20 cellular contexts compared by ENCODE assay signal in the genomic region with DNA sequence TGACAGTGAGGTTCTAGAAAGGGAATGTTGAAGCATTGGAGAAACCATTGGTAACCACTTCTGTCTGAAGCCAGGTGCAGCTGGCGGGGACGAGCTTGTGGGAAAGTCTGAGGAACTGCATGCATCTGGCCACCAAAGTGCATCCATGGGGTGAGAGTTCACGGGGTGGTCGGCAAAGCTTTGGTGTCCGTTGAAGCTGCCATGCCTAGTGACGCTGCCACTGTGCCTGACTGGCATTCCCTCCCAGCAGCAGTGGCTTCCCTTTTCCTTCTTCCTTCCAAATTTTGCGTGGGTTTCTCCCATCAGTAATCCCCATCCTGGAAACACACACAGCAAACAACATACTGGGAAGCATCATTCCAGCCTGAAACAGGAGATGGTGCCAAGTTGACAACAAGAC.
DNase-seq lines count a peak whose midpoint lies in the region; ATAC-seq and TF ChIP-seq lines count a peak whose summit lies in the region.
"Had no signal": no experiment of that assay in that cellular context is flagged by ENCODE, and none has a peak within 500 bp of the region (broad histone marks: within the 10 kb centered on the region; RNA-seq: fewer than 3 reads in every experiment).

No MANE protein-coding gene starts in this region.

- H4K8ac ChIP-seq in neuronal stem cell (ENCODE audit: low read depth, low read length), result no peak overlapping the region

- peak; percentile 11 for DNase-seq in activated CD8-positive, alpha-beta memory T cell treated with anti-CD3 and anti-CD28 coated beads, Interleukin-2, amount 10 ng/mL, durations not matched to agents 7 days and 5 days
- no peak for DNase-seq in activated CD8-positive, alpha-beta memory T cell treated with anti-CD3 and anti-CD28 coated beads, Interleukin-2, amount 50 U/mL, for 48 hours
- peak; percentile 13 for DNase-seq in lung (ENCODE audit: low spot score)
- no peak for DNase-seq in neuronal stem cell (ENCODE audit: low spot score)
- DNase-seq in vagina (ENCODE audit: extremely low spot score in 2 of 2), result peak; percentile 49 to 67
- DNase-seq in stimulated activated effector memory CD8-positive, alpha-beta T cell treated with anti-CD3 and anti-CD28 coated beads, Interleukin-12 subunit alpha, Interleukin-12 subunit beta, amount 100 ng/mL, for 72 hours (ENCODE audit: low spot score in 2 of 2), result no peak
- no peak for DNase-seq in hypothalamus (lab: John Stamatoyannopoulos, UW)
- DNase-seq in testis, result no peak
- DNase-seq: 8988T; ACHN; BE2C; C1 segment of cervical spinal cord; CD4-positive, alpha-beta memory T cell; CD4-positive, CD25-positive, alpha-beta regulatory T cell; CD8-positive, alpha-beta memory T cell; COR-L47; DMS79 treated with DMSO at 0.1 percent for 48 hours; GF-D8 had no signal

- TF ChIP-seq POLR2A in vagina (IDR thresholded peaks at IDR 0.05) (no peak), testis (IDR thresholded peaks at IDR 0.05) (no peak)

- intact Hi-C loops in vagina (cut with DNase I) (no loop called here), testis (cut with DNase I; ENCODE audit: low total_unique reads) (no loop called here)

- H3K4me3 Mint-ChIP-seq in activated CD8-positive, alpha-beta memory T cell treated with anti-CD3 and anti-CD28 coated beads, Interleukin-2, amount 10 ng/mL, durations not matched to agents 7 days and 5 days, result no peak overlapping the region
- no peak overlapping the region for H3K4me3 Mint-ChIP-seq in stimulated activated effector memory CD8-positive, alpha-beta T cell treated with anti-CD3 and anti-CD28 coated beads, Interleukin-12 subunit alpha, Interleukin-12 subunit beta, amount 100 ng/mL, for 72 hours
- H3K4me3 Mint-ChIP-seq: CD14-positive monocyte; CD4-positive, alpha-beta memory T cell; CD4-positive, CD25-positive, alpha-beta regulatory T cell; CD8-positive, alpha-beta memory T cell had no signal

- H3K27me3 ChIP-seq in lung (ENCODE audit: control insufficient read depth, insufficient read depth) (no peaks in the 10 kb centered on the region), neuronal stem cell (ENCODE audit: control insufficient read depth in 3 of 3, insufficient read depth in 3 of 3, low read depth in 1 of 3, low read length in 3 of 3) (peaks cover 0 to 10% (median 0%) of the 10 kb centered on the region in 3 experiments), vagina (no peaks in the 10 kb centered on the region), testis (no peaks in the 10 kb centered on the region)
- H3K27me3 ChIP-seq: BE2C, BLaER1 had no signal

- no peaks in the 10 kb centered on the region for H3K79me1 ChIP-seq in neuronal stem cell (ENCODE audit: low read depth, low read length)

- peaks cover 0 to 3% of the 10 kb centered on the region in 2 donors for H3K9me3 ChIP-seq in lung (ENCODE audit: control insufficient read depth in 2 of 2, insufficient read depth in 1 of 2, low read length in 1 of 2)
- peaks cover 0 to 2% of the 10 kb centered on the region in 2 donors for H3K9me3 ChIP-seq in neuronal stem cell (replicated peaks in 1 of 2; ENCODE audit: control insufficient read depth in 2 of 2, insufficient read depth in 1 of 2, low read depth in 1 of 2, low read length in 2 of 2)
- H3K9me3 ChIP-seq in vagina, result no peaks in the 10 kb centered on the region
- H3K9me3 ChIP-seq in testis, result no peaks in the 10 kb centered on the region
- H3K9me3 ChIP-seq: BE2C had no signal

- H3K27me3 Mint-ChIP-seq in activated CD8-positive, alpha-beta memory T cell treated with anti-CD3 and anti-CD28 coated beads, Interleukin-2, amount 10 ng/mL, durations not matched to agents 7 days and 5 days, result peaks cover 4% of the 10 kb centered on the region

- H3K27ac ChIP-seq in lung (ENCODE audit: low read depth in 1 of 2, low read length in 1 of 2), result no peak overlapping the region
- no peak overlapping the region for H3K27ac ChIP-seq in neuronal stem cell (replicated peaks; ENCODE audit: low read length)
- H3K27ac ChIP-seq in vagina, result no peak overlapping the region
- H3K27ac ChIP-seq in testis, result no peak overlapping the region
- H3K27ac ChIP-seq: BLaER1 had no signal

- H3K9ac ChIP-seq in neuronal stem cell (ENCODE audit: low read depth, low read length, poor library complexity), result no peak overlapping the region
- H3K9ac ChIP-seq: BLaER1 had no signal

- H2BK15ac ChIP-seq in neuronal stem cell (ENCODE audit: low read length), result no peak overlapping the region

- no peak for ATAC-seq in activated CD8-positive, alpha-beta memory T cell treated with anti-CD3 and anti-CD28 coated beads, Interleukin-2, amount 10 ng/mL, durations not matched to agents 7 days and 5 days
- no peak for ATAC-seq in lung (ENCODE audit: insufficient read depth, low FRiP score)
- ATAC-seq in stimulated activated effector memory CD8-positive, alpha-beta T cell treated with anti-CD3 and anti-CD28 coated beads, Interleukin-12 subunit alpha, Interleukin-12 subunit beta, amount 100 ng/mL, for 72 hours, result no peak

- H2BK5ac ChIP-seq in neuronal stem cell (ENCODE audit: low read length), result no peak overlapping the region

- CTCF ChIA-PET in activated CD8-positive, alpha-beta memory T cell treated with anti-CD3 and anti-CD28 coated beads, Interleukin-2, amount 10 ng/mL, durations not matched to agents 7 days and 5 days (lab: Charles Lee), result no interaction called here

- H3K23ac ChIP-seq in neuronal stem cell (ENCODE audit: low read depth, low read length, poor library complexity), result no peak overlapping the region

- no peak overlapping the region for H2AK5ac ChIP-seq in neuronal stem cell (ENCODE audit: low read depth, low read length)

- peak overlapping the region; percentile 59 for H3K18ac ChIP-seq in neuronal stem cell (ENCODE audit: low read length)

- H2BK120ac ChIP-seq in neuronal stem cell (ENCODE audit: low read depth, low read length), result no peak overlapping the region

- TF ChIP-seq CTCF in lung (IDR thresholded peaks at IDR 0.05; ENCODE audit: control extremely low read depth, extremely low read depth) (no peak), vagina (IDR thresholded peaks at IDR 0.05) (no peak), testis (IDR thresholded peaks at IDR 0.05) (no peak)

- H2AFZ ChIP-seq in neuronal stem cell (ENCODE audit: low read length), result no peak overlapping the region

- no peak overlapping the region for H3K14ac ChIP-seq in neuronal stem cell (ENCODE audit: low read length)

- H3K36me3 ChIP-seq in lung (ENCODE audit: control insufficient read depth in 2 of 2, insufficient read depth in 2 of 2, low read length in 2 of 2), result no peaks in the 10 kb centered on the region
- no peaks in the 10 kb centered on the region for H3K36me3 ChIP-seq in neuronal stem cell (replicated peaks in 1 of 2; ENCODE audit: control insufficient read depth in 2 of 2, insufficient read depth in 2 of 2, low read length in 2 of 2)
- no peaks in the 10 kb centered on the region for H3K36me3 ChIP-seq in vagina
- H3K36me3 ChIP-seq in testis (ENCODE audit: low read depth, missing control alignments), result no peaks in the 10 kb centered on the region
- H3K36me3 ChIP-seq: BE2C, BLaER1 had no signal

- H3K4me1 ChIP-seq in lung (ENCODE audit: control insufficient read depth in 2 of 2, insufficient read depth in 2 of 2, low read length in 2 of 2) (no peaks in the 10 kb centered on the region), neuronal stem cell (ENCODE audit: control insufficient read depth in 2 of 2, insufficient read depth in 1 of 2, low read depth in 1 of 2, low read length in 2 of 2) (no peaks in the 10 kb centered on the region), vagina (no peaks in the 10 kb centered on the region), testis (no peaks in the 10 kb centered on the region)
- H3K4me1 ChIP-seq: BE2C had no signal

- H3K4me2 ChIP-seq in neuronal stem cell (ENCODE audit: insufficient read depth, low read length, poor library complexity, severe bottlenecking), result no peak overlapping the region
- H3K4me2 ChIP-seq: BLaER1 had no signal

- no peak overlapping the region for H2BK12ac ChIP-seq in neuronal stem cell (ENCODE audit: low read length)

- H3K27ac Mint-ChIP-seq in activated CD8-positive, alpha-beta memory T cell treated with anti-CD3 and anti-CD28 coated beads, Interleukin-2, amount 10 ng/mL, durations not matched to agents 7 days and 5 days, result no peak overlapping the region
- no peak overlapping the region for H3K27ac Mint-ChIP-seq in stimulated activated effector memory CD8-positive, alpha-beta T cell treated with anti-CD3 and anti-CD28 coated beads, Interleukin-12 subunit alpha, Interleukin-12 subunit beta, amount 100 ng/mL, for 72 hours
- H3K27ac Mint-ChIP-seq: CD4-positive, alpha-beta memory T cell; CD4-positive, CD25-positive, alpha-beta regulatory T cell; CD8-positive, alpha-beta memory T cell had no signal

- H3K4me3 ChIP-seq in lung, result no peak overlapping the region
- no peak overlapping the region for H3K4me3 ChIP-seq in neuronal stem cell (ENCODE audit: low read length in 2 of 2)
- H3K4me3 ChIP-seq in vagina, result no peak overlapping the region
- H3K4me3 ChIP-seq in testis, result no peak overlapping the region
- H3K4me3 ChIP-seq: BLaER1 had no signal

- H3K4ac ChIP-seq in neuronal stem cell (ENCODE audit: low read length), result no peak overlapping the region

- WGBS in lung, 2 donors, result 93 to 98% methylated on average over 7 of the region's 7 CpGs
- no CpG with 5 or more reads among the region's 7 CpGs for WGBS in neuronal stem cell (ENCODE audit: extremely low coverage in 2 of 2, insufficient read length in 2 of 2, insufficient replicate concordance in 1 of 2), 2 donors
- 87 to 94% methylated on average over 7 of the region's 7 CpGs for WGBS in testis, 2 donors

- H3K36me3 Mint-ChIP-seq in activated CD8-positive, alpha-beta memory T cell treated with anti-CD3 and anti-CD28 coated beads, Interleukin-2, amount 10 ng/mL, durations not matched to agents 7 days and 5 days, result no peaks in the 10 kb centered on the region
- no peaks in the 10 kb centered on the region for H3K36me3 Mint-ChIP-seq in stimulated activated effector memory CD8-positive, alpha-beta T cell treated with anti-CD3 and anti-CD28 coated beads, Interleukin-12 subunit alpha, Interleukin-12 subunit beta, amount 100 ng/mL, for 72 hours
- H3K36me3 Mint-ChIP-seq: CD14-positive monocyte; CD4-positive, alpha-beta memory T cell; CD4-positive, CD25-positive, alpha-beta regulatory T cell had no signal

- H3K4me1 Mint-ChIP-seq in activated CD8-positive, alpha-beta memory T cell treated with anti-CD3 and anti-CD28 coated beads, Interleukin-2, amount 10 ng/mL, durations not matched to agents 7 days and 5 days, result no peaks in the 10 kb centered on the region
- no peaks in the 10 kb centered on the region for H3K4me1 Mint-ChIP-seq in stimulated activated effector memory CD8-positive, alpha-beta T cell treated with anti-CD3 and anti-CD28 coated beads, Interleukin-12 subunit alpha, Interleukin-12 subunit beta, amount 100 ng/mL, for 72 hours
- H3K4me1 Mint-ChIP-seq: CD14-positive monocyte; CD4-positive, alpha-beta memory T cell; CD4-positive, CD25-positive, alpha-beta regulatory T cell; CD8-positive, alpha-beta memory T cell had no signal

- H3K9me3 Mint-ChIP-seq in activated CD8-positive, alpha-beta memory T cell treated with anti-CD3 and anti-CD28 coated beads, Interleukin-2, amount 10 ng/mL, durations not matched to agents 7 days and 5 days (ENCODE audit: low read depth), result no peaks in the 10 kb centered on the region
- no peaks in the 10 kb centered on the region for H3K9me3 Mint-ChIP-seq in stimulated activated effector memory CD8-positive, alpha-beta T cell treated with anti-CD3 and anti-CD28 coated beads, Interleukin-12 subunit alpha, Interleukin-12 subunit beta, amount 100 ng/mL, for 72 hours
- H3K9me3 Mint-ChIP-seq: CD4-positive, alpha-beta memory T cell; CD8-positive, alpha-beta memory T cell had no signal

- no peak overlapping the region for H4K91ac ChIP-seq in neuronal stem cell (ENCODE audit: low read depth, low read length, poor library complexity)

Comparison
In these comparisons a context has a peak if more than half of its experiments do, and no peak if none do; other contexts are left out.
1. DNase-seq: peak in activated CD8-positive, alpha-beta memory T cell treated with anti-CD3 and anti-CD28 coated beads, Interleukin-2, amount 10 ng/mL, durations not matched to agents 7 days and 5 days (single experiment), lung (single experiment) and vagina (2 of 2); none in activated CD8-positive, alpha-beta memory T cell treated with anti-CD3 and anti-CD28 coated beads, Interleukin-2, amount 50 U/mL, for 48 hours (single experiment), neuronal stem cell (single experiment), stimulated activated effector memory CD8-positive, alpha-beta T cell treated with anti-CD3 and anti-CD28 coated beads, Interleukin-12 subunit alpha, Interleukin-12 subunit beta, amount 100 ng/mL, for 72 hours (0 of 2), hypothalamus (0 of 51) and testis (single experiment).